Comparison of ENCODE assay signal across 8 cellular contexts in genomic region chr1:150281758-150282557, GRCh38. TPM values are rescaled to one million over a fixed set of nuclear protein-coding genes. Genes with fewer than 3 reads are reported as not detected.
DNase-seq lines count a peak whose midpoint lies in the region; ATAC-seq, FAIRE-seq and TF ChIP-seq lines count a peak whose summit lies in the region.

TSS of gene CIART (plus strand) at chr1:150282554. CDS start at chr1:150283268, 714 bp downstream.

- H3K14ac ChIP-seq in H1 (ENCODE audit: insufficient read length) = no peak within 1 kb of the TSS

- H3K4ac ChIP-seq in H1 (replicated peaks; ENCODE audit: insufficient read length, low read depth, low read length) = no peak within 1 kb of the TSS

- no peak within 1 kb of the TSS for H3K56ac ChIP-seq in H1 (replicated peaks; ENCODE audit: insufficient read length, low read depth, low read length)

- H4K5ac ChIP-seq in H1 (ENCODE audit: insufficient read length, low read depth, low read length) = peak within 1 kb of the TSS; percentile 65

- peaks cover 0 to 4% (median 2%) of the 10 kb centered on the region in 4 experiments; a peak in 2 of 7 replicates for H3K4me1 ChIP-seq in H1 (replicated peaks in 1 of 4; ENCODE audit: control insufficient read depth in 3 of 4, insufficient read depth in 4 of 4, low read length in 3 of 4)
- peaks cover 3 to 4% of the 10 kb centered on the region in 2 donors for H3K4me1 ChIP-seq in lung (ENCODE audit: control insufficient read depth in 2 of 2, insufficient read depth in 2 of 2, low read length in 2 of 2)

- peak within 1 kb of the TSS; percentile 11 for H2BK120ac ChIP-seq in H1 (replicated peaks; ENCODE audit: low read depth, low read length)

- ATAC-seq in HG03460 (IDR thresholded peaks at IDR 0.05; ENCODE audit: unreplicated experiment) = peak; percentile 77
- ATAC-seq in lung (ENCODE audit: insufficient read depth, low FRiP score) = peak; percentile 92
- ATAC-seq in GM21528 (IDR thresholded peaks at IDR 0.05; ENCODE audit: low FRiP score, unreplicated experiment) = no peak

- DNase-seq in GM06990 (ENCODE audit: extremely low read depth, insufficient read length) (no peak), NCI-H748 treated with DMSO at 0.1 percent for 48 hours (lab: John Stamatoyannopoulos, UW) (peak; percentile 97), H1 (ENCODE audit: low read depth in 1 of 2, low spot score in 2 of 2) (peak; percentile 88 to 96), lung (ENCODE audit: low spot score) (peak; percentile 95)
- DNase-seq in activated CD8-positive, alpha-beta memory T cell treated with anti-CD3 and anti-CD28 coated beads, Interleukin-2, amount 50 U/mL, for 1 hour (ENCODE audit: extremely low read depth) = peak; percentile 58
- peak; percentile 62 to 92 for DNase-seq in stimulated activated CD4-positive, alpha-beta T cell treated with anti-CD3 and anti-CD28 coated beads, Interleukin-4, amount 100 ng/mL, for 4 hours

- CTCF ChIA-PET in H1 (lab: Charles Lee; ENCODE audit: partially characterized antibody) = interaction anchor here (0.7 to 16.5 kb wide), 9 partner anchors 11 to 190 kb away, joined by 3 to 326 read pairs (median 4); partner anchors contain the start of genes APH1A, C1orf54 and CA14

- TF ChIP-seq POLR2A in H1 (IDR thresholded peaks at IDR 0.05; ENCODE audit: control extremely low read depth in 1 of 2, low read depth in 2 of 2, low read length in 2 of 2) = peak; percentile 77 to 85

- H3K23me2 ChIP-seq in H1 (ENCODE audit: low read depth, low read length) = peaks cover 8% of the 10 kb centered on the region; the same call in 1 of the 2 replicates

- H4K20me1 ChIP-seq in H1 (replicated peaks in 1 of 2; ENCODE audit: control insufficient read depth in 1 of 2, insufficient read depth in 2 of 2, low read length in 2 of 2) = peaks cover 0 to 2% of the 10 kb centered on the region in 2 experiments

- no peak within 1 kb of the TSS for H3K23ac ChIP-seq in H1 (ENCODE audit: insufficient read length)

- 1% methylated on average over 40 of the region's 46 CpGs; no CpG with 5 or more reads in 1 of the 2 experiments for WGBS in H1 (ENCODE audit: extremely low coverage in 1 of 2, insufficient coverage in 1 of 2, insufficient read length in 1 of 2, insufficient replicate concordance in 2 of 2, low coverage in 1 of 2, low lambda C conversion rate in 2 of 2, missing lambda C conversion rate in 1 of 2), 2 experiments
- WGBS in lung, 2 donors = 3% methylated on average over 46 of the region's 46 CpGs

- TF ChIP-seq CTCF in GM06990 (IDR thresholded peaks at IDR 0.05; ENCODE audit: insufficient read depth, low read length, poor library complexity, severe bottlenecking) (no peak), H1 (IDR thresholded peaks at IDR 0.05; ENCODE audit: control extremely low read depth in 1 of 3, insufficient read depth in 1 of 3, low read depth in 1 of 3, low read length in 3 of 3) (no peak), lung (IDR thresholded peaks at IDR 0.05; ENCODE audit: control extremely low read depth, extremely low read depth) (no peak)

- peak within 1 kb of the TSS; percentile 84 for H2BK15ac ChIP-seq in H1 (ENCODE audit: low read length)

- peak; percentile 98 for FAIRE-seq in H1 (lab: Jason Lieb, UNC)

- H3K27me3 ChIP-seq in GM06990 (replicated peaks; ENCODE audit: control insufficient read depth, insufficient read depth, low read length) (no peaks in the 10 kb centered on the region), H1 (replicated peaks in 1 of 4; ENCODE audit: control insufficient read depth in 3 of 4, extremely low read depth in 1 of 4, insufficient read depth in 3 of 4, low read length in 3 of 4) (peaks cover 0 to 7% (median 7%) of the 10 kb centered on the region in 4 experiments; a peak in 4 of 7 replicates), lung (ENCODE audit: control insufficient read depth, insufficient read depth) (no peaks in the 10 kb centered on the region)

- TF ChIP-seq EP300 in H1 (IDR thresholded peaks at IDR 0.05; ENCODE audit: borderline replicate concordance in 1 of 2, low read depth in 2 of 2, low read length in 2 of 2) = no peak

- peak within 1 kb of the TSS; percentile 92 for H4K8ac ChIP-seq in H1 (ENCODE audit: extremely low read depth, insufficient read depth, low read length)

- H2BK12ac ChIP-seq in H1 (ENCODE audit: low read depth, low read length) = peak within 1 kb of the TSS; percentile 41

- peak within 1 kb of the TSS; percentile 57 for H2AK5ac ChIP-seq in H1 (ENCODE audit: low read depth, low read length)

- peak within 1 kb of the TSS; percentile 84 to 94 for H3K4me2 ChIP-seq in H1 (ENCODE audit: insufficient read depth in 1 of 2, low read depth in 2 of 2, low read length in 2 of 2)

- POLR2A ChIA-PET in H1 (lab: Charles Lee; ENCODE audit: partially characterized antibody) = interaction anchor here (0.5 to 25.2 kb wide), 14 partner anchors 9 to 394 kb away, joined by 3 to 535 read pairs (median 6); partner anchors contain the start of genes APH1A, C1orf54, CA14 and RPRD2

- H3K4me3 ChIP-seq in GM06990 (replicated peaks; ENCODE audit: low read depth, low read length) = peak within 1 kb of the TSS; percentile 7
- H3K4me3 ChIP-seq in H1 (ENCODE audit: extremely low read depth in 1 of 4, insufficient read depth in 2 of 4, low read depth in 3 of 4, low read length in 4 of 4) = peak within 1 kb of the TSS; percentile 69 to 86 (median 81)
- H3K4me3 ChIP-seq in lung = peak within 1 kb of the TSS; percentile 45

- peak within 1 kb of the TSS; percentile 86 to 91 (median 90) for H3K9ac ChIP-seq in H1 (replicated peaks in 1 of 4; ENCODE audit: extremely low read depth in 1 of 4, low read depth in 3 of 4, low read length in 3 of 4)

- peak within 1 kb of the TSS; percentile 88 for H3K27ac ChIP-seq in H1 (ENCODE audit: low read depth, low read length)
- H3K27ac ChIP-seq in lung (ENCODE audit: low read depth in 1 of 2, low read length in 1 of 2) = peak within 1 kb of the TSS; percentile 88 to 97

- no peaks in the 10 kb centered on the region for H3K36me3 ChIP-seq in GM06990 (ENCODE audit: control insufficient read depth, insufficient read depth, low read length)
- H3K36me3 ChIP-seq in H1 (ENCODE audit: control insufficient read depth in 2 of 4, insufficient read depth in 4 of 4, low read length in 3 of 4) = peaks cover 6 to 13% (median 9%) of the 10 kb centered on the region in 4 experiments; a peak in 7 of 8 replicates
- peaks cover 4 to 7% of the 10 kb centered on the region in 2 donors for H3K36me3 ChIP-seq in lung (ENCODE audit: control insufficient read depth in 2 of 2, insufficient read depth in 2 of 2, low read length in 2 of 2)

- H2BK20ac ChIP-seq in H1 (ENCODE audit: low read length) = no peak within 1 kb of the TSS

- no peak within 1 kb of the TSS for H4K91ac ChIP-seq in H1 (replicated peaks; ENCODE audit: insufficient read length, low read length)

- 0 out of 2 replicates have a peak within 1 kb of the TSS, but pooled peaks have one; percentile 39 for H2AFZ ChIP-seq in H1 (ENCODE audit: low read length)

- peak within 1 kb of the TSS; percentile 83 for H2BK5ac ChIP-seq in H1 (ENCODE audit: low read depth, low read length)

- no peaks in the 10 kb centered on the region for H3K79me2 ChIP-seq in H1 (ENCODE audit: control insufficient read depth in 1 of 2, insufficient read depth in 2 of 2, low read length in 2 of 2)

- TF ChIP-seq RAD21 in H1 (IDR thresholded peaks at IDR 0.05 in 1 of 2, conservative IDR thresholded peaks at IDR 0.05 in 1 of 2; ENCODE audit: low read depth in 2 of 2, low read length in 2 of 2) = no peak

- H3K9me3 ChIP-seq in H1 (ENCODE audit: insufficient read depth in 2 of 2, low read depth in 1 of 2, low read length in 1 of 2) = no peaks in the 10 kb centered on the region
- no peaks in the 10 kb centered on the region for H3K9me3 ChIP-seq in lung (ENCODE audit: control insufficient read depth in 2 of 2, insufficient read depth in 1 of 2, low read length in 1 of 2)

- H3K18ac ChIP-seq in H1 (ENCODE audit: extremely low read depth, low read length) = peak within 1 kb of the TSS; percentile 84

- H3K79me1 ChIP-seq in H1 (ENCODE audit: low read depth, low read length) = no peaks in the 10 kb centered on the region

TF ChIP-seq in H1, 55 proteins besides CTCF, POLR2A, EP300 and RAD21 (continues in another document):
- TF ChIP-seq RXRA (IDR thresholded peaks at IDR 0.05; ENCODE audit: insufficient read depth, low read depth, low read length) = no peak
- no peak for TF ChIP-seq CHD1 (IDR thresholded peaks at IDR 0.05; ENCODE audit: low read depth, low read length)
- no peak for TF ChIP-seq KDM5A (IDR thresholded peaks at IDR 0.05; ENCODE audit: low read length)
- no peak for TF ChIP-seq CBX5 (IDR thresholded peaks at IDR 0.05; ENCODE audit: low read depth, low read length)
- TF ChIP-seq SRF (IDR thresholded peaks at IDR 0.05; ENCODE audit: low read depth, low read length) = no peak
- TF ChIP-seq RNF2 (IDR thresholded peaks at IDR 0.05; ENCODE audit: borderline replicate concordance, low read depth, low read length, missing control alignments, poor library complexity, severe bottlenecking) = no peak
- peak; percentile 53 for TF ChIP-seq ASH2L (IDR thresholded peaks at IDR 0.05; ENCODE audit: low read length)
- no peak for TF ChIP-seq CBX8 (IDR thresholded peaks at IDR 0.05; ENCODE audit: borderline replicate concordance, low read depth, low read length)
- peak; percentile 95 for TF ChIP-seq SP4 (IDR thresholded peaks at IDR 0.05; ENCODE audit: low read length)
- no peak for TF ChIP-seq BRCA1 (IDR thresholded peaks at IDR 0.05; ENCODE audit: low read depth, low read length)
- peak; percentile 88 for TF ChIP-seq USF2 (IDR thresholded peaks at IDR 0.05; ENCODE audit: low read length)
- 0 out of 4 replicates have a peak, but pooled peaks of 1 of the 2 experiments have one; percentile 11 for TF ChIP-seq SIN3A (conservative IDR thresholded peaks at IDR 0.05 in 1 of 2, IDR thresholded peaks at IDR 0.05 in 1 of 2; ENCODE audit: low read depth in 1 of 2, low read length in 2 of 2)

RNA-seq across cellular contexts. Expression of gene CIART, which starts in this region (rescaled TPM):
- 9.6 and 10.6 TPM in 2 replicates for total RNA-seq in H1 (2021; fragmentation: NEBNext Ultra II Directional; extraction: Animal tissue kit (Norgen Biotek cat#: 25700))
- polyA plus RNA-seq in H1 (2011; rRNA removed) = 23.3 and 33.3 TPM in 2 replicates
- 23.2 TPM for polyA plus RNA-seq in H1 (2011; cell fraction: cytosol; rRNA removed)
- polyA plus RNA-seq in H1 (2011; cell fraction: nucleus; rRNA removed) = 24.1 TPM
- polyA plus RNA-seq in H1 (2012, experiment 1 of 2) = 14.7 to 18.2 TPM (median 17.7 TPM) in 4 replicates
- polyA plus RNA-seq in H1 (2012, experiment 2 of 2) = 16.4 TPM
- 10.0 TPM for polyA plus RNA-seq in H1 (2013, experiment 1 of 2)
- 9.6 TPM for polyA plus RNA-seq in H1 (2013, experiment 2 of 2)
- 24.5 and 28.3 TPM in 2 replicates for polyA minus RNA-seq in H1 (2011; rRNA and poly(A)+ RNA removed)
- polyA minus RNA-seq in H1 (2011; cell fraction: cytosol; rRNA and poly(A)+ RNA removed) = 8.8 TPM
- polyA minus RNA-seq in H1 (2011; cell fraction: nucleus; rRNA and poly(A)+ RNA removed) = 10.9 TPM
- 1 to 10 TPM; 1.3 to 6.5 TPM for total RNA-seq in lung
- 1 to 10 TPM; 3.4 to 8.0 TPM for polyA plus RNA-seq in lung

Comparison
In these comparisons a context has a peak if more than half of its experiments do, and no peak if none do; other contexts are left out.
1. H3K4me3 ChIP-seq: peak in every context shown above with its lines; median percentile 81 in H1; 45 in lung; 7 in GM06990.